ENCODE assay signal across 10 cellular contexts in genomic region chr17:68054296-68054900, GRCh38. TPM values are rescaled to one million over a fixed set of nuclear protein-coding genes. Genes with fewer than 3 reads are reported as not detected.
DNase-seq lines count a peak whose midpoint lies in the region; ATAC-seq and TF ChIP-seq lines count a peak whose summit lies in the region.
"Had no signal": no experiment of that assay in that cellular context is flagged by ENCODE, and none has a peak within 500 bp of the region (broad histone marks: within the 10 kb centered on the region; RNA-seq: fewer than 3 reads in every experiment).

No MANE protein-coding gene starts in this region.

- H3K4me3 ChIP-seq in DND-41 (ENCODE audit: low read depth in 1 of 2, low read length in 2 of 2) (no peak overlapping the region), RWPE2 (ENCODE audit: severe bottlenecking) (no peak overlapping the region), fibroblast of the aortic adventitia (ENCODE audit: low read depth, low read length) (no peak overlapping the region), colonic mucosa (no peak overlapping the region)

- TF ChIP-seq CTCF in DND-41 (IDR thresholded peaks at IDR 0.05; ENCODE audit: borderline replicate concordance, extremely low read depth, low read length, poor library complexity, severe bottlenecking) (no peak), RWPE2 (IDR thresholded peaks at IDR 0.05; ENCODE audit: poor library complexity, severe bottlenecking) (no peak), fibroblast of the aortic adventitia (IDR thresholded peaks at IDR 0.05; ENCODE audit: insufficient read depth, low read length) (no peak), colonic mucosa (IDR thresholded peaks at IDR 0.05) (no peak)

- H3K27me3 Mint-ChIP-seq in activated naive CD4-positive, alpha-beta T cell treated with anti-CD3 and anti-CD28 coated beads for 36 hours (ENCODE audit: low read depth): peaks cover 2% of the 10 kb centered on the region

- H3K9me3 ChIP-seq in DND-41 (ENCODE audit: insufficient read depth, low read length, severe bottlenecking) (no peaks in the 10 kb centered on the region), RWPE2 (ENCODE audit: severe bottlenecking) (no peaks in the 10 kb centered on the region), colonic mucosa (no peaks in the 10 kb centered on the region)

- no peak overlapping the region for H2AFZ ChIP-seq in DND-41 (ENCODE audit: low read depth, low read length)

- no peak overlapping the region for H3K4me3 Mint-ChIP-seq in activated naive CD4-positive, alpha-beta T cell treated with anti-CD3 and anti-CD28 coated beads for 36 hours
- H3K4me3 Mint-ChIP-seq: nephron progenitor cell; stimulated activated effector memory CD8-positive, alpha-beta T cell treated with anti-CD3 and anti-CD28 coated beads, Interleukin-12 subunit alpha, Interleukin-12 subunit beta, amount 100 ng/mL, for 72 hours had no signal

- ATAC-seq in DND-41 (ENCODE audit: insufficient read depth, low read depth): peak; percentile 16; the same call in 1 of the 3 replicates
- ATAC-seq in RWPE2 (ENCODE audit: low read depth): 0 out of 3 replicates have a peak, but pooled peaks have one; percentile 20
- no peak for ATAC-seq in GM19463 (IDR thresholded peaks at IDR 0.05; ENCODE audit: unreplicated experiment)
- ATAC-seq: stimulated activated effector memory CD8-positive, alpha-beta T cell treated with anti-CD3 and anti-CD28 coated beads, Interleukin-12 subunit alpha, Interleukin-12 subunit beta, amount 100 ng/mL, for 72 hours had no signal

- no peaks in the 10 kb centered on the region for H3K36me3 Mint-ChIP-seq in activated naive CD4-positive, alpha-beta T cell treated with anti-CD3 and anti-CD28 coated beads for 36 hours (ENCODE audit: low read depth)

- peaks cover 8% of the 10 kb centered on the region for H3K4me1 Mint-ChIP-seq in activated naive CD4-positive, alpha-beta T cell treated with anti-CD3 and anti-CD28 coated beads for 36 hours (ENCODE audit: low read depth)
- H3K4me1 Mint-ChIP-seq: stimulated activated effector memory CD8-positive, alpha-beta T cell treated with anti-CD3 and anti-CD28 coated beads, Interleukin-12 subunit alpha, Interleukin-12 subunit beta, amount 100 ng/mL, for 72 hours had no signal

- no peaks in the 10 kb centered on the region for H3K36me3 ChIP-seq in DND-41 (ENCODE audit: insufficient read depth, low read length)
- H3K36me3 ChIP-seq in RWPE2 (ENCODE audit: low read depth): no peaks in the 10 kb centered on the region
- H3K36me3 ChIP-seq in colonic mucosa: no peaks in the 10 kb centered on the region

- no peaks in the 10 kb centered on the region for H3K9me3 Mint-ChIP-seq in activated naive CD4-positive, alpha-beta T cell treated with anti-CD3 and anti-CD28 coated beads for 36 hours
- H3K9me3 Mint-ChIP-seq: stimulated activated effector memory CD8-positive, alpha-beta T cell treated with anti-CD3 and anti-CD28 coated beads, Interleukin-12 subunit alpha, Interleukin-12 subunit beta, amount 100 ng/mL, for 72 hours had no signal

- no peak overlapping the region for H3K27ac Mint-ChIP-seq in activated naive CD4-positive, alpha-beta T cell treated with anti-CD3 and anti-CD28 coated beads for 36 hours
- H3K27ac Mint-ChIP-seq: stimulated activated effector memory CD8-positive, alpha-beta T cell treated with anti-CD3 and anti-CD28 coated beads, Interleukin-12 subunit alpha, Interleukin-12 subunit beta, amount 100 ng/mL, for 72 hours had no signal

- DNase-seq in DND-41: no peak
- no peak for DNase-seq in RWPE2 (ENCODE audit: low spot score)
- DNase-seq in fibroblast of the aortic adventitia (ENCODE audit: low read depth): peak; percentile 90
- DNase-seq in pons (ENCODE audit: low spot score): peak; percentile 24
- no peak for DNase-seq in stimulated activated CD4-positive, alpha-beta T cell treated with anti-CD3 and anti-CD28 coated beads, Interleukin-1b, Interleukin-23, amount 100 ng/mL, for 48 hours
- DNase-seq in colonic mucosa: no peak
- DNase-seq in activated naive CD4-positive, alpha-beta T cell treated with anti-CD3 and anti-CD28 coated beads for 36 hours: no peak
- DNase-seq: nephron progenitor cell had no signal

- intact Hi-C loops in colonic mucosa (cut with DNase I): no loop called here
- intact Hi-C loops in activated naive CD4-positive, alpha-beta T cell treated with anti-CD3 and anti-CD28 coated beads for 36 hours (cut with micrococcal nuclease): no loop called here

- H3K27me3 ChIP-seq in DND-41 (ENCODE audit: insufficient read depth, low read length, poor library complexity): no peaks in the 10 kb centered on the region
- no peaks in the 10 kb centered on the region for H3K27me3 ChIP-seq in RWPE2 (ENCODE audit: insufficient read depth, poor library complexity, severe bottlenecking)
- H3K27me3 ChIP-seq in colonic mucosa: no peaks in the 10 kb centered on the region

- H3K4me1 ChIP-seq in DND-41 (ENCODE audit: insufficient read depth, low read length): peaks cover 7% of the 10 kb centered on the region
- H3K4me1 ChIP-seq in RWPE2 (ENCODE audit: insufficient read depth, poor library complexity, severe bottlenecking): no peaks in the 10 kb centered on the region
- no peaks in the 10 kb centered on the region for H3K4me1 ChIP-seq in colonic mucosa

- CTCF ChIA-PET in activated naive CD4-positive, alpha-beta T cell treated with anti-CD3 and anti-CD28 coated beads for 36 hours (lab: Charles Lee): interaction anchor here (0.7 kb wide), 2 partner anchors 47 to 309 kb away, joined by 3 to 4 read pairs; no protein-coding TSS in a partner anchor

- no peak overlapping the region for H3K4me2 ChIP-seq in DND-41 (ENCODE audit: insufficient read depth, low read length)

- H4K20me1 ChIP-seq in DND-41 (ENCODE audit: insufficient read depth, low read length): no peaks in the 10 kb centered on the region

- no peak overlapping the region for H3K9ac ChIP-seq in DND-41 (ENCODE audit: low read depth, low read length)
- H3K9ac ChIP-seq in colonic mucosa (ENCODE audit: low read depth in 2 of 2, low read length in 2 of 2): peak overlapping the region in 1 of 2 donors; percentile 30

- no peaks in the 10 kb centered on the region for H3K79me2 ChIP-seq in DND-41 (ENCODE audit: insufficient read depth, low read length)

- no peak overlapping the region for H3K27ac ChIP-seq in DND-41 (ENCODE audit: low read length)
- H3K27ac ChIP-seq in RWPE2 (ENCODE audit: poor library complexity, severe bottlenecking): no peak overlapping the region
- no peak overlapping the region for H3K27ac ChIP-seq in colonic mucosa

RNA-seq across cellular contexts. Expression of gene KPNA2, which starts 18.9 kb away (rescaled TPM):
- total RNA-seq in fibroblast of the aortic adventitia (ENCODE audit: low replicate concordance) (83.9 and 134 TPM in 2 replicates), colonic mucosa (100 to 1,000 TPM in 1 of 2 donors, 10 to 100 TPM in 1; 43.2 to 143 TPM)
- 100 to 1,000 TPM; 186 to 203 TPM for total RNA-seq in activated naive CD4-positive, alpha-beta T cell treated with anti-CD3 and anti-CD28 coated beads for 36 hours

RNA-seq across cellular contexts. Expression of gene C17orf58, which starts 58.1 kb away (rescaled TPM):
- 4.9 and 11.7 TPM in 2 replicates for total RNA-seq in fibroblast of the aortic adventitia (ENCODE audit: low replicate concordance)
- 10 to 100 TPM; 10.3 to 13.6 TPM for total RNA-seq in colonic mucosa
- 1 to 10 TPM; 9.4 to 9.7 TPM for total RNA-seq in activated naive CD4-positive, alpha-beta T cell treated with anti-CD3 and anti-CD28 coated beads for 36 hours

Comparison
In these comparisons a context has a peak if more than half of its experiments do, and no peak if none do; other contexts are left out.
1. DNase-seq: peak in fibroblast of the aortic adventitia (single experiment) and pons (single experiment); none in DND-41 (single experiment), RWPE2 (single experiment), stimulated activated CD4-positive, alpha-beta T cell treated with anti-CD3 and anti-CD28 coated beads, Interleukin-1b, Interleukin-23, amount 100 ng/mL, for 48 hours (single experiment), colonic mucosa (single experiment) and activated naive CD4-positive, alpha-beta T cell treated with anti-CD3 and anti-CD28 coated beads for 36 hours (single experiment).